Comparison of ENCODE assay signal across 8 cellular contexts in genomic region chr6:31769684-31770371, GRCh38. TPM values are rescaled to one million over a fixed set of nuclear protein-coding genes. Genes with fewer than 3 reads are reported as not detected.
DNase-seq lines count a peak whose midpoint lies in the region; ATAC-seq, FAIRE-seq and TF ChIP-seq lines count a peak whose summit lies in the region.

No MANE protein-coding gene starts in this region.

- peak; percentile 99 to 100 for TF ChIP-seq RAD21 in K562 (CRISPR knock-in tag; conservative IDR thresholded peaks at IDR 0.05 in 1 of 2, IDR thresholded peaks at IDR 0.05 in 1 of 2)

- 29% methylated on average over 12 of the region's 12 CpGs for WGBS in K562 (ENCODE audit: insufficient coverage, low coverage, missing lambda C conversion rate)

- H3K27ac ChIP-seq in K562 (ENCODE audit: extremely low read depth, low read depth, low read length) (peak overlapping the region; percentile 26; the same call in 2 of the 3 replicates), keratinocyte (ENCODE audit: control insufficient read depth, insufficient read depth, low read length) (no peak overlapping the region)

- H3K9ac ChIP-seq in K562 (ENCODE audit: insufficient read depth in 1 of 2, low read depth in 2 of 2, low read length in 2 of 2) (peak overlapping the region in 1 of 2 experiments; percentile 1; a peak in 1 of 4 replicates), keratinocyte (ENCODE audit: control insufficient read depth, extremely low read depth, insufficient read depth, low read length) (no peak overlapping the region)

- intact Hi-C loops in K562 (cut with micrococcal nuclease) = loop anchor here (1.0 to 10.0 kb wide), 3 partner anchors 41 to 225 kb away; partner anchors contain the start of genes ATP6V1G2, DDAH2, DDX39B and NFKBIL1

- no peaks in the 10 kb centered on the region for H3K27me3 ChIP-seq in K562 (ENCODE audit: control insufficient read depth in 2 of 2, insufficient read depth in 2 of 2, low read length in 2 of 2)
- no peaks in the 10 kb centered on the region for H3K27me3 ChIP-seq in keratinocyte (ENCODE audit: control insufficient read depth, extremely low read depth, insufficient read depth, low read length)

- peak; percentile 28 for TF ChIP-seq EP300 in K562 (IDR thresholded peaks at IDR 0.05; ENCODE audit: low read length)

- H3K4me1 ChIP-seq in K562 (replicated peaks in 1 of 2; ENCODE audit: control insufficient read depth in 2 of 2, insufficient read depth in 2 of 2, low read length in 2 of 2) = peaks cover 24 to 68% of the 10 kb centered on the region in 2 experiments
- peaks cover 3% of the 10 kb centered on the region for H3K4me1 ChIP-seq in keratinocyte (ENCODE audit: control insufficient read depth, extremely low read depth, insufficient read depth, low read length)

- FAIRE-seq in K562 (lab: Jason Lieb, UNC) = peak; percentile 95
- peak; percentile 34 for FAIRE-seq in keratinocyte (lab: Jason Lieb, UNC)

- POLR2A ChIA-PET in K562 (lab: Yijun Ruan, JAX) = interaction anchor here (0.6 to 5.9 kb wide), 35 partner anchors 11 to 137 kb away, joined by 3 to 75 read pairs (median 5); partner anchors contain the start of genes BAG6, CLIC1, GPANK1 and HSPA1A

- no TSS peak for BruUV-seq in K562 (replicated peaks; lab: Mats Ljungman, UMichigan)

- no peak for TF ChIP-seq POLR2A in K562 (conservative IDR thresholded peaks at IDR 0.05)

- H2AFZ ChIP-seq in K562 (ENCODE audit: low read depth, low read length) = peak overlapping the region; percentile 73
- H2AFZ ChIP-seq in keratinocyte (ENCODE audit: control insufficient read depth, low read length) = no peak overlapping the region

- no peaks in the 10 kb centered on the region for H3K79me2 ChIP-seq in K562 (ENCODE audit: control insufficient read depth, insufficient read depth, low read length)
- no peaks in the 10 kb centered on the region for H3K79me2 ChIP-seq in keratinocyte (ENCODE audit: control insufficient read depth, insufficient read depth, low read length)

- DNase-seq in GM10266 (ENCODE audit: extremely low spot score) (peak; percentile 92), NCI-H1105 (lab: John Stamatoyannopoulos, UW) (peak; percentile 53), UCSD-AML1 (lab: John Stamatoyannopoulos, UW; ENCODE audit: unreplicated experiment) (peak; percentile 88), K562 (ENCODE audit: extremely low read depth in 1 of 4, low spot score in 3 of 4) (peak; percentile 98 to 100 (median 100)), keratinocyte (ENCODE audit: low read depth, low spot score) (peak; percentile 64), NCI-H526 treated with DMSO at 0.1 percent for 48 hours (lab: John Stamatoyannopoulos, UW) (no peak)
- peak; percentile 61 to 80 (median 74) for DNase-seq in stimulated activated CD4-positive, alpha-beta T cell treated with anti-CD3 and anti-CD28 coated beads, TNF-alpha, amount 100 ng/mL, for 24 hours (ENCODE audit: low read depth in 3 of 3)

- in situ Hi-C loops in K562 (cut with MboI) = loop anchor here (5.0 kb wide), 1 partner anchor 83 kb away; no protein-coding TSS in a partner anchor

- H3K4me2 ChIP-seq in K562 (ENCODE audit: insufficient read depth, low read length) = peak overlapping the region; percentile 68
- no peak overlapping the region for H3K4me2 ChIP-seq in keratinocyte (ENCODE audit: control insufficient read depth, extremely low read depth, insufficient read depth, low read depth, low read length)

- H3K36me3 ChIP-seq in K562 (ENCODE audit: control insufficient read depth, insufficient read depth, low read length) = no peaks in the 10 kb centered on the region
- H3K36me3 ChIP-seq in keratinocyte (ENCODE audit: control insufficient read depth in 2 of 2, extremely low read depth in 1 of 2, insufficient read depth in 2 of 2, low read length in 2 of 2) = no peaks in the 10 kb centered on the region

- dilution Hi-C loops in keratinocyte (cut with MboI; ENCODE audit: extremely low pct_ligation_motif_present, low sequenced_read_pairs) = no loop called here

- ATAC-seq in K562 (peak; percentile 91), HG03039 (IDR thresholded peaks at IDR 0.05; ENCODE audit: unreplicated experiment) (no peak)

- no peak overlapping the region for H3K4me3 ChIP-seq in K562
- no peak overlapping the region for H3K4me3 ChIP-seq in keratinocyte (ENCODE audit: control insufficient read depth in 2 of 3, extremely low read depth in 1 of 3, insufficient read depth in 2 of 3, low read depth in 1 of 3, low read length in 3 of 3)

- H3K9me3 ChIP-seq in K562 (replicated peaks; ENCODE audit: control insufficient read depth, insufficient read depth, low read depth, low read length) (no peaks in the 10 kb centered on the region), keratinocyte (ENCODE audit: control insufficient read depth, low read depth, low read length) (no peaks in the 10 kb centered on the region)

- peaks cover 4% of the 10 kb centered on the region for H3K9me1 ChIP-seq in K562 (ENCODE audit: control insufficient read depth, insufficient read depth, low read length)
- H3K9me1 ChIP-seq in keratinocyte (ENCODE audit: control insufficient read depth, extremely low read depth, insufficient read depth, low read length) = peaks cover 2% of the 10 kb centered on the region

- TF ChIP-seq CTCF in GM10266 (IDR thresholded peaks at IDR 0.05; ENCODE audit: control insufficient read depth, insufficient read depth, low read depth, missing control alignments) (peak; percentile 77), K562 (IDR thresholded peaks at IDR 0.05 in 2 of 3, conservative IDR thresholded peaks at IDR 0.05 in 1 of 3; ENCODE audit: insufficient read depth in 2 of 3, low read depth in 1 of 3, low read length in 3 of 3) (peak; percentile 98 to 100 (median 99)), keratinocyte (optimal IDR thresholded peaks at IDR 0.05 in 1 of 3, IDR thresholded peaks at IDR 0.05 in 1 of 3, conservative IDR thresholded peaks at IDR 0.05 in 1 of 3; ENCODE audit: extremely low read depth in 1 of 3, insufficient read depth in 2 of 3, low read length in 3 of 3) (peak; percentile 92 to 98 (median 95))

- CTCF ChIA-PET in K562 (lab: Yijun Ruan, JAX; ENCODE audit: low intra/inter-chr PET ratio) = interaction anchor here (0.6 to 2.9 kb wide), 4 partner anchors 21 to 218 kb away, joined by 3 to 35 read pairs (median 11); partner anchors contain the start of genes DDAH2 and LY6G5C

- H4K20me1 ChIP-seq in K562 (replicated peaks; ENCODE audit: control insufficient read depth, insufficient read depth, low read length) (no peaks in the 10 kb centered on the region), keratinocyte (ENCODE audit: control insufficient read depth, extremely low read depth, insufficient read depth, low read length) (no peaks in the 10 kb centered on the region)

RNA-seq across cellular contexts. Expression of gene VWA7, which starts 7.3 kb away (rescaled TPM):
- 12.4 and 19.7 TPM in 2 replicates for total RNA-seq in K562 (2011; cell fraction: chromatin; rRNA removed; ENCODE audit: low replicate concordance)
- total RNA-seq in K562 (2011; cell fraction: nucleolus; rRNA removed) = 11.3 and 16.5 TPM in 2 replicates
- total RNA-seq in K562 (2011; cell fraction: nucleoplasm; rRNA removed) = 10.5 and 14.0 TPM in 2 replicates
- total RNA-seq in K562 (2014; rRNA removed) (0.65 and 0.68 TPM in 2 replicates), K562 (2014; rRNA removed; fragmentation: Illumina TruSeq; extraction: Trizol) (0.70 and 0.95 TPM in 2 replicates), K562 (2015; rRNA removed; fragmentation: Illumina TruSeq; extraction: Trizol) (0.36 and 0.49 TPM in 2 replicates), K562 (2021) (1.8 and 2.9 TPM in 2 replicates)
- polyA plus RNA-seq in K562 (2011; rRNA removed) (1.0 and 1.7 TPM in 2 replicates), K562 (2014; fragmentation: Illumina TruSeq; extraction: Trizol) (1.1 and 1.3 TPM in 2 replicates), K562 (2014; fragmentation: Nextera tagmentation; extraction: Ambion mirVana) (under 1 TPM; 0.18 to 0.32 TPM), K562 (2014; rRNA removed) (2.4 and 3.0 TPM in 2 replicates), keratinocyte (0.32 to 0.47 TPM (median 0.33 TPM) in 3 replicates)
- polyA plus RNA-seq in K562 (2011; cell fraction: cytosol; rRNA removed) = 0.83 and 2.5 TPM in 2 replicates
- polyA plus RNA-seq in K562 (2011; cell fraction: nucleus; rRNA removed) = 6.5 and 17.2 TPM in 2 replicates
- 2.2 and 4.0 TPM in 2 replicates for polyA plus RNA-seq in K562 (2012)
- polyA minus RNA-seq in K562 (2011; rRNA and poly(A)+ RNA removed) = 0.33 and 1.4 TPM in 2 replicates
- polyA minus RNA-seq in K562 (2011; cell fraction: cytosol; rRNA and poly(A)+ RNA removed) = 0.55 and 2.2 TPM in 2 replicates
- polyA minus RNA-seq in K562 (2011; cell fraction: nucleus; rRNA and poly(A)+ RNA removed) = 3.7 and 4.3 TPM in 2 replicates
- 0.12 TPM for polyA plus RNA-seq in keratinocyte (2011; ENCODE audit: low read depth)
- polyA plus RNA-seq in keratinocyte (2011; cell fraction: cytosol; rRNA removed) = 0.28 and 0.31 TPM in 2 replicates
- polyA plus RNA-seq in keratinocyte (2011; cell fraction: nucleus; rRNA removed) = 1.6 and 1.8 TPM in 2 replicates
- polyA plus RNA-seq in keratinocyte (2012; ENCODE audit: low replicate concordance) = 0.68 and 0.72 TPM in 2 replicates
- 0.16 to 2.3 TPM (median 1.3 TPM) in 3 replicates for polyA minus RNA-seq in keratinocyte
- 0.96 TPM for polyA minus RNA-seq in keratinocyte (2011; cell fraction: cytosol; rRNA and poly(A)+ RNA removed)
- 0.93 and 0.95 TPM in 2 replicates for polyA minus RNA-seq in keratinocyte (2011; cell fraction: nucleus; rRNA and poly(A)+ RNA removed)

RNA-seq across cellular contexts. Expression of gene SAPCD1, which starts 7.4 kb away (rescaled TPM):
- 127 and 183 TPM in 2 replicates for total RNA-seq in K562 (2011; cell fraction: chromatin; rRNA removed; ENCODE audit: low replicate concordance)
- 43.2 and 49.2 TPM in 2 replicates for total RNA-seq in K562 (2011; cell fraction: nucleolus; rRNA removed)
- total RNA-seq in K562 (2011; cell fraction: nucleoplasm; rRNA removed) = 129 and 205 TPM in 2 replicates
- total RNA-seq in K562 (2014; rRNA removed) (5.9 and 6.5 TPM in 2 replicates), K562 (2014; rRNA removed; fragmentation: Illumina TruSeq; extraction: Trizol) (7.0 and 7.4 TPM in 2 replicates), K562 (2015; rRNA removed; fragmentation: Illumina TruSeq; extraction: Trizol) (5.8 and 7.5 TPM in 2 replicates), K562 (2021) (13.4 and 15.8 TPM in 2 replicates)
- polyA plus RNA-seq in K562 (2011; rRNA removed) (11.7 and 17.8 TPM in 2 replicates), K562 (2014; fragmentation: Illumina TruSeq; extraction: Trizol) (12.9 and 18.4 TPM in 2 replicates), K562 (2014; fragmentation: Nextera tagmentation; extraction: Ambion mirVana) (1 to 10 TPM; 2.6 to 3.2 TPM), K562 (2014; rRNA removed) (17.1 and 30.2 TPM in 2 replicates), keratinocyte (1.1 to 2.1 TPM (median 1.7 TPM) in 3 replicates)
- 4.3 and 5.0 TPM in 2 replicates for polyA plus RNA-seq in K562 (2011; cell fraction: cytosol; rRNA removed)
- polyA plus RNA-seq in K562 (2011; cell fraction: nucleus; rRNA removed) = 169 and 188 TPM in 2 replicates
- 14.3 and 26.9 TPM in 2 replicates for polyA plus RNA-seq in K562 (2012)
- polyA minus RNA-seq in K562 (2011; rRNA and poly(A)+ RNA removed) = 3.2 and 4.9 TPM in 2 replicates
- polyA minus RNA-seq in K562 (2011; cell fraction: cytosol; rRNA and poly(A)+ RNA removed) = 4.2 TPM in 1 of 2 replicates, not detected in the other
- 10.4 and 14.8 TPM in 2 replicates for polyA minus RNA-seq in K562 (2011; cell fraction: nucleus; rRNA and poly(A)+ RNA removed)
- polyA plus RNA-seq in keratinocyte (2011; ENCODE audit: low read depth) = 0.39 TPM
- 0.13 and 0.23 TPM in 2 replicates for polyA plus RNA-seq in keratinocyte (2011; cell fraction: cytosol; rRNA removed)
- 11.5 and 12.2 TPM in 2 replicates for polyA plus RNA-seq in keratinocyte (2011; cell fraction: nucleus; rRNA removed)
- 0.95 and 2.7 TPM in 2 replicates for polyA plus RNA-seq in keratinocyte (2012; ENCODE audit: low replicate concordance)
- not detected in 3 replicates for polyA minus RNA-seq in keratinocyte
- polyA minus RNA-seq in keratinocyte (2011; cell fraction: cytosol; rRNA and poly(A)+ RNA removed) = not detected
- not detected in 2 replicates for polyA minus RNA-seq in keratinocyte (2011; cell fraction: nucleus; rRNA and poly(A)+ RNA removed)

RNA-seq across cellular contexts. Expression of gene VARS1, which starts 25.7 kb away (rescaled TPM):
- total RNA-seq in K562 (2011; cell fraction: chromatin; rRNA removed; ENCODE audit: low replicate concordance) = 246 and 727 TPM in 2 replicates
- total RNA-seq in K562 (2011; cell fraction: nucleolus; rRNA removed) = 447 and 517 TPM in 2 replicates
- total RNA-seq in K562 (2011; cell fraction: nucleoplasm; rRNA removed) = 263 and 281 TPM in 2 replicates
- total RNA-seq in K562 (2014; rRNA removed) = 155 and 210 TPM in 2 replicates
- total RNA-seq in K562 (2014; rRNA removed; fragmentation: Illumina TruSeq; extraction: Trizol) = 187 and 202 TPM in 2 replicates
- 128 and 130 TPM in 2 replicates for total RNA-seq in K562 (2015; rRNA removed; fragmentation: Illumina TruSeq; extraction: Trizol)
- 484 and 488 TPM in 2 replicates for total RNA-seq in K562 (2021)
- polyA plus RNA-seq in K562 (2011; rRNA removed) = 37.9 and 95.1 TPM in 2 replicates
- polyA plus RNA-seq in K562 (2011; cell fraction: cytosol; rRNA removed) = 43.0 and 64.6 TPM in 2 replicates
- polyA plus RNA-seq in K562 (2011; cell fraction: nucleus; rRNA removed) = 313 and 459 TPM in 2 replicates
- 232 and 255 TPM in 2 replicates for polyA plus RNA-seq in K562 (2012)
- polyA plus RNA-seq in K562 (2014; fragmentation: Illumina TruSeq; extraction: Trizol) = 282 and 332 TPM in 2 replicates
- 10 to 100 TPM in 1 of 2 experiments, 1 to 10 TPM in 1; 2.9 to 10.4 TPM for polyA plus RNA-seq in K562 (2014; fragmentation: Nextera tagmentation; extraction: Ambion mirVana)
- 128 and 129 TPM in 2 replicates for polyA plus RNA-seq in K562 (2014; rRNA removed)
- polyA minus RNA-seq in K562 (2011; rRNA and poly(A)+ RNA removed) = 80.3 and 127 TPM in 2 replicates
- polyA minus RNA-seq in K562 (2011; cell fraction: cytosol; rRNA and poly(A)+ RNA removed) = 209 and 273 TPM in 2 replicates
- 119 and 142 TPM in 2 replicates for polyA minus RNA-seq in K562 (2011; cell fraction: nucleus; rRNA and poly(A)+ RNA removed)
- 17.2 to 57.2 TPM (median 26.3 TPM) in 3 replicates for polyA plus RNA-seq in keratinocyte
- 44.1 TPM for polyA plus RNA-seq in keratinocyte (2011; ENCODE audit: low read depth)
- polyA plus RNA-seq in keratinocyte (2011; cell fraction: cytosol; rRNA removed) = 27.8 and 40.9 TPM in 2 replicates
- 85.5 and 95.4 TPM in 2 replicates for polyA plus RNA-seq in keratinocyte (2011; cell fraction: nucleus; rRNA removed)
- 61.7 and 103 TPM in 2 replicates for polyA plus RNA-seq in keratinocyte (2012; ENCODE audit: low replicate concordance)
- polyA minus RNA-seq in keratinocyte = 55.0 to 361 TPM (median 75.6 TPM) in 3 replicates
- polyA minus RNA-seq in keratinocyte (2011; cell fraction: cytosol; rRNA and poly(A)+ RNA removed) = 101 TPM
- 84.8 and 88.7 TPM in 2 replicates for polyA minus RNA-seq in keratinocyte (2011; cell fraction: nucleus; rRNA and poly(A)+ RNA removed)

RNA-seq across cellular contexts. Expression of gene MSH5, which starts 30.0 kb away (rescaled TPM):
- 1,865 and 2,284 TPM in 2 replicates for total RNA-seq in K562 (2011; cell fraction: chromatin; rRNA removed; ENCODE audit: low replicate concordance)
- 827 and 897 TPM in 2 replicates for total RNA-seq in K562 (2011; cell fraction: nucleolus; rRNA removed)
- 1,204 and 1,437 TPM in 2 replicates for total RNA-seq in K562 (2011; cell fraction: nucleoplasm; rRNA removed)
- total RNA-seq in K562 (2014; rRNA removed) (21.1 and 34.7 TPM in 2 replicates), K562 (2014; rRNA removed; fragmentation: Illumina TruSeq; extraction: Trizol) (46.6 and 47.6 TPM in 2 replicates), K562 (2015; rRNA removed; fragmentation: Illumina TruSeq; extraction: Trizol) (34.3 and 37.9 TPM in 2 replicates), K562 (2021) (75.4 and 82.7 TPM in 2 replicates)
- polyA plus RNA-seq in K562 (2011; rRNA removed) (104 and 202 TPM in 2 replicates), K562 (2014; fragmentation: Illumina TruSeq; extraction: Trizol) (52.5 and 52.8 TPM in 2 replicates), K562 (2014; fragmentation: Nextera tagmentation; extraction: Ambion mirVana) (10 to 100 TPM; 12.5 to 14.0 TPM), K562 (2014; rRNA removed) (80.2 and 84.7 TPM in 2 replicates), keratinocyte (9.4 to 14.8 TPM (median 11.4 TPM) in 3 replicates)
- polyA plus RNA-seq in K562 (2011; cell fraction: cytosol; rRNA removed) = 42.0 and 70.8 TPM in 2 replicates
- polyA plus RNA-seq in K562 (2011; cell fraction: nucleus; rRNA removed) = 1,103 and 1,564 TPM in 2 replicates
- 30.9 and 84.7 TPM in 2 replicates for polyA plus RNA-seq in K562 (2012)
- 112 and 145 TPM in 2 replicates for polyA minus RNA-seq in K562 (2011; rRNA and poly(A)+ RNA removed)
- 40.0 and 59.2 TPM in 2 replicates for polyA minus RNA-seq in K562 (2011; cell fraction: cytosol; rRNA and poly(A)+ RNA removed)
- polyA minus RNA-seq in K562 (2011; cell fraction: nucleus; rRNA and poly(A)+ RNA removed) = 239 and 424 TPM in 2 replicates
- polyA plus RNA-seq in keratinocyte (2011; ENCODE audit: low read depth) = 3.5 TPM
- polyA plus RNA-seq in keratinocyte (2011; cell fraction: cytosol; rRNA removed) = 2.8 and 3.0 TPM in 2 replicates
- polyA plus RNA-seq in keratinocyte (2011; cell fraction: nucleus; rRNA removed) = 70.2 and 88.1 TPM in 2 replicates
- polyA plus RNA-seq in keratinocyte (2012; ENCODE audit: low replicate concordance) = 5.7 and 8.1 TPM in 2 replicates
- 11.4 to 26.0 TPM (median 11.9 TPM) in 3 replicates for polyA minus RNA-seq in keratinocyte
- polyA minus RNA-seq in keratinocyte (2011; cell fraction: cytosol; rRNA and poly(A)+ RNA removed) = 4.6 TPM
- 16.9 and 24.6 TPM in 2 replicates for polyA minus RNA-seq in keratinocyte (2011; cell fraction: nucleus; rRNA and poly(A)+ RNA removed)

RNA-seq across cellular contexts. Expression of gene CLIC1, which starts 33.5 kb away (rescaled TPM):
- 323 and 864 TPM in 2 replicates for total RNA-seq in K562 (2011; cell fraction: chromatin; rRNA removed; ENCODE audit: low replicate concordance)
- 1,156 and 1,371 TPM in 2 replicates for total RNA-seq in K562 (2011; cell fraction: nucleolus; rRNA removed)
- total RNA-seq in K562 (2011; cell fraction: nucleoplasm; rRNA removed) = 762 and 847 TPM in 2 replicates
- total RNA-seq in K562 (2014; rRNA removed) (1,815 and 2,459 TPM in 2 replicates), K562 (2014; rRNA removed; fragmentation: Illumina TruSeq; extraction: Trizol) (1,777 and 1,808 TPM in 2 replicates), K562 (2015; rRNA removed; fragmentation: Illumina TruSeq; extraction: Trizol) (1,968 and 1,998 TPM in 2 replicates), K562 (2021) (1,487 and 1,494 TPM in 2 replicates)
- polyA plus RNA-seq in K562 (2011; rRNA removed) (1,850 and 2,419 TPM in 2 replicates), K562 (2014; fragmentation: Illumina TruSeq; extraction: Trizol) (2,238 and 2,336 TPM in 2 replicates), K562 (2014; fragmentation: Nextera tagmentation; extraction: Ambion mirVana) (1,000 to 10,000 TPM; 1,267 to 1,594 TPM), K562 (2014; rRNA removed) (1,650 and 1,824 TPM in 2 replicates), keratinocyte (759 to 873 TPM (median 832 TPM) in 3 replicates)
- polyA plus RNA-seq in K562 (2011; cell fraction: cytosol; rRNA removed) = 2,072 and 2,650 TPM in 2 replicates
- 706 and 710 TPM in 2 replicates for polyA plus RNA-seq in K562 (2011; cell fraction: nucleus; rRNA removed)
- 1,359 and 2,108 TPM in 2 replicates for polyA plus RNA-seq in K562 (2012)
- 1,034 and 1,248 TPM in 2 replicates for polyA minus RNA-seq in K562 (2011; rRNA and poly(A)+ RNA removed)
- polyA minus RNA-seq in K562 (2011; cell fraction: cytosol; rRNA and poly(A)+ RNA removed) = 611 and 812 TPM in 2 replicates
- polyA minus RNA-seq in K562 (2011; cell fraction: nucleus; rRNA and poly(A)+ RNA removed) = 223 and 327 TPM in 2 replicates
- polyA plus RNA-seq in keratinocyte (2011; ENCODE audit: low read depth) = 179 TPM
- polyA plus RNA-seq in keratinocyte (2011; cell fraction: cytosol; rRNA removed) = 745 and 872 TPM in 2 replicates
- 529 and 614 TPM in 2 replicates for polyA plus RNA-seq in keratinocyte (2011; cell fraction: nucleus; rRNA removed)
- 410 and 713 TPM in 2 replicates for polyA plus RNA-seq in keratinocyte (2012; ENCODE audit: low replicate concordance)
- 523 to 625 TPM (median 598 TPM) in 3 replicates for polyA minus RNA-seq in keratinocyte
- polyA minus RNA-seq in keratinocyte (2011; cell fraction: cytosol; rRNA and poly(A)+ RNA removed) = 418 TPM
- polyA minus RNA-seq in keratinocyte (2011; cell fraction: nucleus; rRNA and poly(A)+ RNA removed) = 155 and 178 TPM in 2 replicates
